Comparison of ENCODE assay signal across 18 cellular contexts in the genomic region with DNA sequence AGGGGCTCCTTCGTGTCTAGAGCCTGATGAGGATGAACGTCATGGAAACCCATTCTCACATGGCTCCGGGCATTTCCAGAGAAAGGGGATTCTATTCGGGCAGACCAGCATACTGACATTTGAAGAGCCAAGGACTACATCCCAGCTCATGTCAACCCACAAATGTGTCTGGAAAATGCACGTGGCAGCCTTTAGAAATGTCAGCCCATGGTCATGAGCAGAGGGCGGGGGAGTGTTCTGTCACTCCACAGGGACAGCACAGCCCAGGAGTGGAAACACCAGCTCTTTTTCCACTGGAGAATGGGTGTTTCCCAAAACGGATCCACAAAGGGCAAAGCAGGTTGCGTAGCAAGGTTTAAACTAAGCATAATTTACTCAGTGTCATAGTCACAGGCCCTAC.
"Had no signal": no experiment of that assay in that cellular context is flagged by ENCODE, and none has a peak within 500 bp of the region (broad histone marks: within the 10 kb centered on the region; RNA-seq: fewer than 3 reads in every experiment).

No MANE protein-coding gene starts in this region.

- H3K27me3 ChIP-seq: esophagus muscularis mucosa, spleen, tibial artery, upper lobe of left lung, uterus had no signal

- H3K9me3 ChIP-seq: gastrocnemius medialis, spleen, upper lobe of left lung, uterus had no signal

- H3K36me3 ChIP-seq: esophagus muscularis mucosa, gastrocnemius medialis, spleen, tibial artery, upper lobe of left lung, uterus had no signal

- ATAC-seq: gastrocnemius medialis; naive thymus-derived CD4-positive, alpha-beta T cell; sciatic nerve; stimulated activated memory B cell treated with anti-CD40 and anti-IgM and Interleukin-4, amounts not matched to agents 10 μg/mL and 1 μg/mL and 100 μg/mL, for 72 hours had no signal

- H3K27ac Mint-ChIP-seq: immature natural killer cell; nephron progenitor cell; progenitor cell of endocrine pancreas; stimulated activated naive CD8-positive, alpha-beta T cell treated with anti-CD3 and anti-CD28 coated beads, Interleukin-15, Interleukin-2, amounts not matched to agents 100 ng/mL and 50 ng/mL, for 24 hours had no signal

- H3K4me1 ChIP-seq: uterus had no signal

- H3K27me3 Mint-ChIP-seq: stimulated activated naive CD8-positive, alpha-beta T cell treated with anti-CD3 and anti-CD28 coated beads, Interleukin-15, Interleukin-2, amounts not matched to agents 100 ng/mL and 50 ng/mL, for 24 hours had no signal

- H3K4me3 ChIP-seq: esophagus muscularis mucosa, gastrocnemius medialis, spleen, tibial artery, upper lobe of left lung, uterus had no signal

- H3K4me3 Mint-ChIP-seq: immature natural killer cell; nephron progenitor cell; stimulated activated memory B cell treated with anti-CD40 and anti-IgM and Interleukin-4, amounts not matched to agents 10 μg/mL and 1 μg/mL and 100 μg/mL, for 72 hours; stimulated activated naive CD8-positive, alpha-beta T cell treated with anti-CD3 and anti-CD28 coated beads, Interleukin-15, Interleukin-2, amounts not matched to agents 100 ng/mL and 50 ng/mL, for 24 hours had no signal

- H3K27ac ChIP-seq: esophagus muscularis mucosa, gastrocnemius medialis, spleen, tibial artery, upper lobe of left lung, uterus had no signal

- H3K36me3 Mint-ChIP-seq: stimulated activated memory B cell treated with anti-CD40 and anti-IgM and Interleukin-4, amounts not matched to agents 10 μg/mL and 1 μg/mL and 100 μg/mL, for 72 hours had no signal

- DNase-seq: effector memory CD4-positive, alpha-beta T cell; gastrocnemius medialis; immature natural killer cell; mammary epithelial cell; naive thymus-derived CD4-positive, alpha-beta T cell; nephron progenitor cell; spleen; stimulated activated CD4-positive, alpha-beta T cell treated with anti-CD3 and anti-CD28 coated beads, Interleukin-15, amount 100 ng/mL, for 24 hours; stimulated activated CD4-positive, alpha-beta T cell treated with anti-CD3 and anti-CD28 coated beads, Interleukin-1b, Interleukin-23, amount 100 ng/mL, for 48 hours; stimulated activated CD4-positive, alpha-beta T cell treated with anti-CD3 and anti-CD28 coated beads, Interleukin-4, amount 100 ng/mL, for 24 hours; tibial artery; upper lobe of left lung; uterus had no signal

- H3K9me3 Mint-ChIP-seq: immature natural killer cell; stimulated activated memory B cell treated with anti-CD40 and anti-IgM and Interleukin-4, amounts not matched to agents 10 μg/mL and 1 μg/mL and 100 μg/mL, for 72 hours; stimulated activated naive CD8-positive, alpha-beta T cell treated with anti-CD3 and anti-CD28 coated beads, Interleukin-15, Interleukin-2, amounts not matched to agents 100 ng/mL and 50 ng/mL, for 24 hours had no signal
